31 cellular contexts compared by ENCODE assay signal in genomic region chr21:30561957-30562356, GRCh38. TPM values are rescaled to one million over a fixed set of nuclear protein-coding genes. Genes with fewer than 3 reads are reported as not detected.
"Had no signal": no experiment of that assay in that cellular context is flagged by ENCODE, and none has a peak within 500 bp of the region (broad histone marks: within the 10 kb centered on the region; RNA-seq: fewer than 3 reads in every experiment).

No MANE protein-coding gene starts in this region.

- H3K27me3 ChIP-seq: adrenal gland, body of pancreas, esophagus muscularis mucosa, foreskin keratinocyte, gastrocnemius medialis, heart left ventricle had no signal

- DNase-seq: activated CD4-positive, alpha-beta memory T cell treated with anti-CD3 and anti-CD28 coated beads for 36 hours; activated CD4-positive, alpha-beta T cell treated with anti-CD3 and anti-CD28 coated beads for 36 hours; activated CD4-positive, alpha-beta T cell treated with anti-CD3 and anti-CD28 coated beads, Interleukin-2, amount 10 ng/mL, durations not matched to agents 24 days and 14 days; activated CD4-positive, CD25-positive, alpha-beta regulatory T cell; activated CD4-positive, CD25-positive, alpha-beta regulatory T cell treated with anti-CD3 and anti-CD28 coated beads, Interleukin-2, amount 50 U/mL, for 72 hours; activated CD8-positive, alpha-beta memory T cell treated with anti-CD3 and anti-CD28 coated beads, Interleukin-2, amount 10 ng/mL, durations not matched to agents 7 days and 5 days; activated CD8-positive, alpha-beta memory T cell treated with anti-CD3 and anti-CD28 coated beads, Interleukin-2, amount 50 U/mL, for 4 hours; activated CD8-positive, alpha-beta T cell treated with anti-CD3 and anti-CD28 coated beads, Interleukin-2, amount 10 ng/mL, durations not matched to agents 7 days and 5 days; activated effector memory CD4-positive, alpha-beta T cell treated with anti-CD3 and anti-CD28 coated beads, Interleukin-2, amount 50 U/mL, for 16 hours; activated naive CD4-positive, alpha-beta T cell treated with anti-CD3 and anti-CD28 coated beads for 36 hours; activated naive CD8-positive, alpha-beta T cell treated with anti-CD3 and anti-CD28 coated beads for 36 hours; activated naive CD8-positive, alpha-beta T cell treated with anti-CD3 and anti-CD28 coated beads, Interleukin-2, amount 50 U/mL, for 24 hours; activated T-cell treated with anti-CD3 and anti-CD28 coated beads, Interleukin-2, amount 50 U/mL, for 1 hour; activated T-cell treated with anti-CD3 and anti-CD28 coated beads, Interleukin-2, amount 50 U/mL, for 48 hours; adrenal gland; amygdala; aorta; body of pancreas; cortex of kidney; dermis blood vessel endothelial cell; effector CD4-positive, alpha-beta T cell; effector memory CD8-positive, alpha-beta T cell; erythroblast; foreskin keratinocyte; gastrocnemius medialis; glutamatergic neuron; heart left ventricle; T-helper 1 cell; T-helper 17 cell; T1000 had no signal

- H3K27ac ChIP-seq: adrenal gland, body of pancreas, esophagus muscularis mucosa, foreskin keratinocyte, gastrocnemius medialis, heart left ventricle had no signal

- H3K4me3 ChIP-seq: adrenal gland, body of pancreas, esophagus muscularis mucosa, gastrocnemius medialis, heart left ventricle had no signal

- H3K36me3 ChIP-seq: adrenal gland, esophagus muscularis mucosa, gastrocnemius medialis, heart left ventricle had no signal

- H3K9me3 ChIP-seq: adrenal gland, body of pancreas, esophagus muscularis mucosa, gastrocnemius medialis, heart left ventricle had no signal

RNA-seq across cellular contexts. Expression of gene KRTAP19-7, which starts 0.8 kb away (rescaled TPM):
- polyA plus RNA-seq: adrenal gland, aorta, foreskin keratinocyte, heart left ventricle had no signal

RNA-seq across cellular contexts. Expression of gene KRTAP19-6, which starts 20.3 kb away (rescaled TPM):
- polyA plus RNA-seq: adrenal gland, aorta, foreskin keratinocyte, heart left ventricle had no signal

RNA-seq across cellular contexts. Expression of gene KRTAP22-2, which starts 28.2 kb away (rescaled TPM):
- polyA plus RNA-seq: adrenal gland, aorta, foreskin keratinocyte, heart left ventricle had no signal

RNA-seq across cellular contexts. Expression of gene KRTAP6-3, which starts 30.3 kb away (rescaled TPM):
- polyA plus RNA-seq: adrenal gland, aorta, foreskin keratinocyte, heart left ventricle had no signal

RNA-seq across cellular contexts. Expression of gene KRTAP6-2, which starts 36.7 kb away (rescaled TPM):
- polyA plus RNA-seq: adrenal gland, aorta, foreskin keratinocyte, heart left ventricle had no signal
